Comparison of ENCODE assay signal across 14 cellular contexts in the genomic region with DNA sequence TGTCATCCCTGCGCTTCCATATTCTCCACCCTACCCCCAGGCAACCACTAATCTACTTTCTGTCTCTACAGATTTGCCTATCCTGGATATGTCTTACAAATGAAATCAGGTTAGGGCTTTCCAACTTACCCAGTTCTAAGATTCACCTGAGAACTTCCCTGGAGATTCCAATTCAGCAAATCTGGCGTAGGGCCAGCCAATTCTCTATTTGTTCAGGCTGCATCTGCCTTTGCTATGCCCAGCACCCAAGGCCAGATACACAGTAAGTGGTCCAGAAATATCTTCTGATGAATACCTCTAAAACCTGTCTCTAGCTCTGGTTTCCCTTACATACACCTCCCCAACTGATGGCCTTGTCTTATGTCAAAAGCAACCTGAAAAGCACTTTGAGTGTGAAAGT. TPM values are rescaled to one million over a fixed set of nuclear protein-coding genes. Genes with fewer than 3 reads are reported as not detected.
DNase-seq lines count a peak whose midpoint lies in the region; ATAC-seq and TF ChIP-seq lines count a peak whose summit lies in the region.
"Had no signal": no experiment of that assay in that cellular context is flagged by ENCODE, and none has a peak within 500 bp of the region (broad histone marks: within the 10 kb centered on the region; RNA-seq: fewer than 3 reads in every experiment).

No MANE protein-coding gene starts in this region.

- H3K4me3 Mint-ChIP-seq in activated naive CD4-positive, alpha-beta T cell treated with anti-CD3 and anti-CD28 coated beads, Interleukin-2, amount 50 U/mL, for 24 hours: no peak overlapping the region
- peak overlapping the region; percentile 33 for H3K4me3 Mint-ChIP-seq in stimulated activated memory B cell treated with anti-CD40 and anti-IgM and Interleukin-4, amounts not matched to agents 10 μg/mL and 1 μg/mL and 100 μg/mL, for 72 hours

- peak overlapping the region; percentile 93 for H3K27ac Mint-ChIP-seq in activated naive CD4-positive, alpha-beta T cell treated with anti-CD3 and anti-CD28 coated beads, Interleukin-2, amount 50 U/mL, for 24 hours
- peak overlapping the region; percentile 96 for H3K27ac Mint-ChIP-seq in stimulated activated memory B cell treated with anti-CD40 and anti-IgM and Interleukin-4, amounts not matched to agents 10 μg/mL and 1 μg/mL and 100 μg/mL, for 72 hours

- peaks cover 68% of the 10 kb centered on the region for H3K4me1 Mint-ChIP-seq in activated naive CD4-positive, alpha-beta T cell treated with anti-CD3 and anti-CD28 coated beads, Interleukin-2, amount 50 U/mL, for 24 hours
- peaks cover 78% of the 10 kb centered on the region for H3K4me1 Mint-ChIP-seq in stimulated activated memory B cell treated with anti-CD40 and anti-IgM and Interleukin-4, amounts not matched to agents 10 μg/mL and 1 μg/mL and 100 μg/mL, for 72 hours

- H3K27me3 Mint-ChIP-seq in activated naive CD4-positive, alpha-beta T cell treated with anti-CD3 and anti-CD28 coated beads, Interleukin-2, amount 50 U/mL, for 24 hours: no peaks in the 10 kb centered on the region
- no peaks in the 10 kb centered on the region for H3K27me3 Mint-ChIP-seq in stimulated activated memory B cell treated with anti-CD40 and anti-IgM and Interleukin-4, amounts not matched to agents 10 μg/mL and 1 μg/mL and 100 μg/mL, for 72 hours

- H3K4me2 ChIP-seq in SU-DHL-6 (ENCODE audit: low read depth, low read length, poor library complexity, severe bottlenecking): no peak overlapping the region

- ATAC-seq in stimulated activated memory B cell treated with anti-CD40 and anti-IgM and Interleukin-4, amounts not matched to agents 10 μg/mL and 1 μg/mL and 100 μg/mL, for 72 hours: no peak
- ATAC-seq: SK-N-SH treated with all-trans-retinoic acid at 6 μM for 48 hours had no signal

- no peak overlapping the region for H2AFZ ChIP-seq in SU-DHL-6 (ENCODE audit: low read depth, low read length, severe bottlenecking)

- H3K9ac ChIP-seq in SU-DHL-6 (ENCODE audit: low read length): peak overlapping the region; percentile 9

- H3K27me3 ChIP-seq in SU-DHL-6 (ENCODE audit: low read length) (no peaks in the 10 kb centered on the region), left ventricle myocardium inferior (ENCODE audit: low read depth) (no peaks in the 10 kb centered on the region)

- H3K9me3 ChIP-seq in SU-DHL-6 (ENCODE audit: insufficient read depth, low read length) (no peaks in the 10 kb centered on the region), left ventricle myocardium inferior (replicated peaks) (no peaks in the 10 kb centered on the region)

- peak overlapping the region; percentile 56 for H3K27ac ChIP-seq in SU-DHL-6 (ENCODE audit: low read depth, low read length)
- H3K27ac ChIP-seq in left ventricle myocardium inferior (replicated peaks): peak overlapping the region; percentile 75

- intact Hi-C loops in left ventricle myocardium inferior (cut with micrococcal nuclease): no loop called here

- TF ChIP-seq CTCF in SU-DHL-6 (IDR thresholded peaks at IDR 0.05; ENCODE audit: insufficient read depth, low read length, poor library complexity, severe bottlenecking) (no peak), left ventricle myocardium inferior (IDR thresholded peaks at IDR 0.05; ENCODE audit: borderline replicate concordance) (no peak)

- H3K79me2 ChIP-seq in SU-DHL-6 (ENCODE audit: insufficient read depth, low read length): peaks cover 36% of the 10 kb centered on the region

- DNase-seq in activated naive CD4-positive, alpha-beta T cell (lab: John Stamatoyannopoulos, UW): no peak
- DNase-seq in left ventricle myocardium inferior (no peak), NOMO-1 (lab: John Stamatoyannopoulos, UW; ENCODE audit: unreplicated experiment in 2 of 2) (no peak), NCI-H1417 treated with DMSO at 0.1 percent for 48 hours (lab: John Stamatoyannopoulos, UW) (no peak)
- no peak for DNase-seq in effector CD4-positive, alpha-beta T cell
- DNase-seq: mesendoderm; NCI-H1436; NK-92 treated with Interleukin-12 subunit alpha and Interleukin-12 subunit beta, amount 100 ng/mL, for 24 hours; stimulated activated CD4-positive, alpha-beta T cell treated with anti-CD3 and anti-CD28 coated beads, Interleukin-2, amount 100 ng/mL, for 48 hours; stimulated activated naive CD4-positive, alpha-beta T cell treated with Interleukin-2 at 50 U/mL for 16 hours had no signal

- H3K36me3 ChIP-seq in SU-DHL-6 (ENCODE audit: low read length) (no peaks in the 10 kb centered on the region), left ventricle myocardium inferior (peaks cover 3% of the 10 kb centered on the region)

- H3K36me3 Mint-ChIP-seq in activated naive CD4-positive, alpha-beta T cell treated with anti-CD3 and anti-CD28 coated beads, Interleukin-2, amount 50 U/mL, for 24 hours: peaks cover 1% of the 10 kb centered on the region
- H3K36me3 Mint-ChIP-seq in stimulated activated memory B cell treated with anti-CD40 and anti-IgM and Interleukin-4, amounts not matched to agents 10 μg/mL and 1 μg/mL and 100 μg/mL, for 72 hours: peaks cover 26% of the 10 kb centered on the region

- H3K4me3 ChIP-seq in SU-DHL-6 (ENCODE audit: insufficient read depth, low read length, poor library complexity, severe bottlenecking) (no peak overlapping the region), left ventricle myocardium inferior (no peak overlapping the region)

- H3F3A ChIP-seq in SU-DHL-6 (ENCODE audit: insufficient read depth): peaks cover 35% of the 10 kb centered on the region

- H3K4me1 ChIP-seq in left ventricle myocardium inferior: peaks cover 55% of the 10 kb centered on the region

- no peaks in the 10 kb centered on the region for H4K20me1 ChIP-seq in SU-DHL-6 (ENCODE audit: low read depth, low read length)

- H3K9me3 Mint-ChIP-seq in activated naive CD4-positive, alpha-beta T cell treated with anti-CD3 and anti-CD28 coated beads, Interleukin-2, amount 50 U/mL, for 24 hours: no peaks in the 10 kb centered on the region
- no peaks in the 10 kb centered on the region for H3K9me3 Mint-ChIP-seq in stimulated activated memory B cell treated with anti-CD40 and anti-IgM and Interleukin-4, amounts not matched to agents 10 μg/mL and 1 μg/mL and 100 μg/mL, for 72 hours

- no peaks in the 10 kb centered on the region for H3K9me2 ChIP-seq in SU-DHL-6 (replicated peaks; ENCODE audit: insufficient read depth, low read length)

RNA-seq across cellular contexts. Expression of gene CTCF, which starts 10.4 kb away (rescaled TPM):
- total RNA-seq in left ventricle myocardium inferior: 26.1 TPM

RNA-seq across cellular contexts. Expression of gene RIPOR1, which starts 23.3 kb away (rescaled TPM):
- 79.7 TPM for total RNA-seq in left ventricle myocardium inferior
